In the genomic region with DNA sequence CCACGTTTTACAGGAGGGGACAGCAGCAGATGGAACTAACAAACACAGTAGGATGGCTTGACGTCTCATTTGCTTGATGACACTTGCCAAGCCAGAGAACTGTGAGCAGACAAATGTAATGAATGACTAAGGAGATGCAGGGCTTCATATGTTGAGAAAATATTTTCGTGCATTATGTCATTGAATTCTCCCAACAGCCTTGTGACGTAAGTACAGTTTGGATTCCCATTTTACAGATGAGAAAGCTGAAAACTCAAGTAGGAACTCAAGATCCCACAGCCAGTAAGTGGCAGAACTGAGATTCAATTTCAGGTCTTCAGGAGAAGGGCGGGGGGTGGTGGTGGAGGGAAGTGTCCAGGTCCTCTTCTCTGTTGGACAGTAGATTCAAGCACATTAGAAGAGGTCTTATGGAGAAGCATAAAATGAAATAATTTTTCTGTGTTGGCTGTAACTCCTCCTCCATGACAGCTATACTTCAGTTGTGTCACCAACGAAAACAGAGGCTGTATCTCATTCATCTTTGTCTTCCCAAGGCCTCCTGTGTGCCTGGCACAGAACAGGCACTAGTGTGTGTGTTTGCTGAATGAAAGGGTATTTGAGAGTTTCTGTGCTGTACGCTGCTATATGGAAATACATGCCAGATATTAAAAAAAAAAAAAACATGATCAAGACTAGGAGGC, we compare ENCODE assay signal across 1 cellular context.
TF ChIP-seq lines count a peak whose summit lies in the region.

No MANE protein-coding gene starts in this region.

TF ChIP-seq in GM23338, 12 proteins besides CTCF, POLR2A, EP300 and RAD21 (continued from another document):
- TF ChIP-seq EZH2 (IDR thresholded peaks at IDR 0.05; ENCODE audit: low read depth, unreplicated experiment) (no peak), JUNB (IDR thresholded peaks at IDR 0.05; ENCODE audit: unreplicated experiment) (no peak), POLR2AphosphoS5 (IDR thresholded peaks at IDR 0.05; ENCODE audit: low read depth) (no peak), ZNF114 (CRISPR knock-in tag; IDR thresholded peaks at IDR 0.05) (no peak), ZNF331 (CRISPR knock-in tag; IDR thresholded peaks at IDR 0.05; ENCODE audit: low read depth) (no peak)
- TF ChIP-seq, protein P1, sequence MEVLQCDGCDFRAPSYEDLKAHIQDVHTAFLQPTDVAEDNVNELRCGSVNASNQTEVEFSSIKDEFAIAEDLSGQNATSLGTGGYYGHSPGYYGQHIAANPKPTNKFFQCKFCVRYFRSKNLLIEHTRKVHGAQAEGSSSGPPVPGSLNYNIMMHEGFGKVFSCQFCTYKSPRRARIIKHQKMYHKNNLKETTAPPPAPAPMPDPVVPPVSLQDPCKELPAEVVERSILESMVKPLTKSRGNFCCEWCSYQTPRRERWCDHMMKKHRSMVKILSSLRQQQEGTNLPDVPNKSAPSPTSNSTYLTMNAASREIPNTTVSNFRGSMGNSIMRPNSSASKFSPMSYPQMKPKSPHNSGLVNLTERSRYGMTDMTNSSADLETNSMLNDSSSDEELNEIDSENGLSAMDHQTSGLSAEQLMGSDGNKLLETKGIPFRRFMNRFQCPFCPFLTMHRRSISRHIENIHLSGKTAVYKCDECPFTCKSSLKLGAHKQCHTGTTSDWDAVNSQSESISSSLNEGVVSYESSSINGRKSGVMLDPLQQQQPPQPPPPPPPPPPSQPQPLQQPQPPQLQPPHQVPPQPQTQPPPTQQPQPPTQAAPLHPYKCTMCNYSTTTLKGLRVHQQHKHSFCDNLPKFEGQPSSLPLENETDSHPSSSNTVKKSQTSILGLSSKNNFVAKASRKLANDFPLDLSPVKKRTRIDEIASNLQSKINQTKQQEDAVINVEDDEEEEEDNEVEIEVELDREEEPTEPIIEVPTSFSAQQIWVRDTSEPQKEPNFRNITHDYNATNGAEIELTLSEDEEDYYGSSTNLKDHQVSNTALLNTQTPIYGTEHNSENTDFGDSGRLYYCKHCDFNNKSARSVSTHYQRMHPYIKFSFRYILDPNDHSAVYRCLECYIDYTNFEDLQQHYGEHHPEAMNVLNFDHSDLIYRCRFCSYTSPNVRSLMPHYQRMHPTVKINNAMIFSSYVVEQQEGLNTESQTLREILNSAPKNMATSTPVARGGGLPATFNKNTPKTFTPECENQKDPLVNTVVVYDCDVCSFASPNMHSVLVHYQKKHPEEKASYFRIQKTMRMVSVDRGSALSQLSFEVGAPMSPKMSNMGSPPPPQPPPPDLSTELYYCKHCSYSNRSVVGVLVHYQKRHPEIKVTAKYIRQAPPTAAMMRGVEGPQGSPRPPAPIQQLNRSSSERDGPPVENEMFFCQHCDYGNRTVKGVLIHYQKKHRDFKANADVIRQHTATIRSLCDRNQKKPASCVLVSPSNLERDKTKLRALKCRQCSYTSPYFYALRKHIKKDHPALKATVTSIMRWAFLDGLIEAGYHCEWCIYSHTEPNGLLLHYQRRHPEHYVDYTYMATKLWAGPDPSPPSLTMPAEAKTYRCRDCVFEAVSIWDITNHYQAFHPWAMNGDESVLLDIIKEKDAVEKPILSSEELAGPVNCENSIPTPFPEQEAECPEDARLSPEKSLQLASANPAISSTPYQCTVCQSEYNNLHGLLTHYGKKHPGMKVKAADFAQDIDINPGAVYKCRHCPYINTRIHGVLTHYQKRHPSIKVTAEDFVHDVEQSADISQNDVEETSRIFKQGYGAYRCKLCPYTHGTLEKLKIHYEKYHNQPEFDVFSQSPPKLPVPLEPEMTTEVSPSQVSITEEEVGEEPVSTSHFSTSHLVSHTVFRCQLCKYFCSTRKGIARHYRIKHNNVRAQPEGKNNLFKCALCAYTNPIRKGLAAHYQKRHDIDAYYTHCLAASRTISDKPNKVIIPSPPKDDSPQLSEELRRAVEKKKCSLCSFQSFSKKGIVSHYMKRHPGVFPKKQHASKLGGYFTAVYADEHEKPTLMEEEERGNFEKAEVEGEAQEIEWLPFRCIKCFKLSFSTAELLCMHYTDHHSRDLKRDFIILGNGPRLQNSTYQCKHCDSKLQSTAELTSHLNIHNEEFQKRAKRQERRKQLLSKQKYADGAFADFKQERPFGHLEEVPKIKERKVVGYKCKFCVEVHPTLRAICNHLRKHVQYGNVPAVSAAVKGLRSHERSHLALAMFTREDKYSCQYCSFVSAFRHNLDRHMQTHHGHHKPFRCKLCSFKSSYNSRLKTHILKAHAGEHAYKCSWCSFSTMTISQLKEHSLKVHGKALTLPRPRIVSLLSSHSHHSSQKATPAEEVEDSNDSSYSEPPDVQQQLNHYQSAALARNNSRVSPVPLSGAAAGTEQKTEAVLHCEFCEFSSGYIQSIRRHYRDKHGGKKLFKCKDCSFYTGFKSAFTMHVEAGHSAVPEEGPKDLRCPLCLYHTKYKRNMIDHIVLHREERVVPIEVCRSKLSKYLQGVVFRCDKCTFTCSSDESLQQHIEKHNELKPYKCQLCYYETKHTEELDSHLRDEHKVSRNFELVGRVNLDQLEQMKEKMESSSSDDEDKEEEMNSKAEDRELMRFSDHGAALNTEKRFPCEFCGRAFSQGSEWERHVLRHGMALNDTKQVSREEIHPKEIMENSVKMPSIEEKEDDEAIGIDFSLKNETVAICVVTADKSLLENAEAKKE (CRISPR knock-in tag; IDR thresholded peaks at IDR 0.05): no peak
- TF ChIP-seq, protein P2, sequence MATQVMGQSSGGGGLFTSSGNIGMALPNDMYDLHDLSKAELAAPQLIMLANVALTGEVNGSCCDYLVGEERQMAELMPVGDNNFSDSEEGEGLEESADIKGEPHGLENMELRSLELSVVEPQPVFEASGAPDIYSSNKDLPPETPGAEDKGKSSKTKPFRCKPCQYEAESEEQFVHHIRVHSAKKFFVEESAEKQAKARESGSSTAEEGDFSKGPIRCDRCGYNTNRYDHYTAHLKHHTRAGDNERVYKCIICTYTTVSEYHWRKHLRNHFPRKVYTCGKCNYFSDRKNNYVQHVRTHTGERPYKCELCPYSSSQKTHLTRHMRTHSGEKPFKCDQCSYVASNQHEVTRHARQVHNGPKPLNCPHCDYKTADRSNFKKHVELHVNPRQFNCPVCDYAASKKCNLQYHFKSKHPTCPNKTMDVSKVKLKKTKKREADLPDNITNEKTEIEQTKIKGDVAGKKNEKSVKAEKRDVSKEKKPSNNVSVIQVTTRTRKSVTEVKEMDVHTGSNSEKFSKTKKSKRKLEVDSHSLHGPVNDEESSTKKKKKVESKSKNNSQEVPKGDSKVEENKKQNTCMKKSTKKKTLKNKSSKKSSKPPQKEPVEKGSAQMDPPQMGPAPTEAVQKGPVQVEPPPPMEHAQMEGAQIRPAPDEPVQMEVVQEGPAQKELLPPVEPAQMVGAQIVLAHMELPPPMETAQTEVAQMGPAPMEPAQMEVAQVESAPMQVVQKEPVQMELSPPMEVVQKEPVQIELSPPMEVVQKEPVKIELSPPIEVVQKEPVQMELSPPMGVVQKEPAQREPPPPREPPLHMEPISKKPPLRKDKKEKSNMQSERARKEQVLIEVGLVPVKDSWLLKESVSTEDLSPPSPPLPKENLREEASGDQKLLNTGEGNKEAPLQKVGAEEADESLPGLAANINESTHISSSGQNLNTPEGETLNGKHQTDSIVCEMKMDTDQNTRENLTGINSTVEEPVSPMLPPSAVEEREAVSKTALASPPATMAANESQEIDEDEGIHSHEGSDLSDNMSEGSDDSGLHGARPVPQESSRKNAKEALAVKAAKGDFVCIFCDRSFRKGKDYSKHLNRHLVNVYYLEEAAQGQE (IDR thresholded peaks at IDR 0.05; ENCODE audit: unreplicated experiment): no peak
